Comparison of ENCODE assay signal across 9 cellular contexts in genomic region chr11:46351606-46352005, GRCh38. TPM values are rescaled to one million over a fixed set of nuclear protein-coding genes. Genes with fewer than 3 reads are reported as not detected.
DNase-seq lines count a peak whose midpoint lies in the region; ATAC-seq and TF ChIP-seq lines count a peak whose summit lies in the region.
"Had no signal": no experiment of that assay in that cellular context is flagged by ENCODE, and none has a peak within 500 bp of the region (broad histone marks: within the 10 kb centered on the region; RNA-seq: fewer than 3 reads in every experiment).

No MANE protein-coding gene starts in this region.

- POLR2A ChIA-PET in T-cell (lab: Charles Lee), result interaction anchor here (0.5 to 1.5 kb wide), 3 partner anchors 9 to 145 kb away, joined by 3 read pairs; no protein-coding TSS in a partner anchor

- peaks cover 51% of the 10 kb centered on the region for H3K36me3 ChIP-seq in DND-41 (ENCODE audit: insufficient read depth, low read length)
- peaks cover 0 to 6% of the 10 kb centered on the region in 2 donors for H3K36me3 ChIP-seq in duodenal mucosa (ENCODE audit: control insufficient read depth in 1 of 2, insufficient read depth in 2 of 2, low read length in 2 of 2)
- no peaks in the 10 kb centered on the region for H3K36me3 ChIP-seq in psoas muscle (ENCODE audit: insufficient read depth in 1 of 2, low read depth in 1 of 2)
- H3K36me3 ChIP-seq in sigmoid colon, result no peaks in the 10 kb centered on the region
- H3K36me3 ChIP-seq: MG63, transverse colon had no signal

- ATAC-seq in DND-41 (ENCODE audit: insufficient read depth, low read depth), result no peak
- no peak for ATAC-seq in T-cell (replicated peaks in 1 of 4)
- no peak for ATAC-seq in psoas muscle

- peak overlapping the region; percentile 23; the same call in 1 of the 2 replicates for H3K4me2 ChIP-seq in DND-41 (ENCODE audit: insufficient read depth, low read length)

- peaks cover 55% of the 10 kb centered on the region for H4K20me1 ChIP-seq in DND-41 (ENCODE audit: insufficient read depth, low read length)

- H3K9ac ChIP-seq in DND-41 (ENCODE audit: low read depth, low read length) (0 out of 2 replicates have a peak overlapping the region, but pooled peaks have one; percentile 9), duodenal mucosa (ENCODE audit: low read depth in 1 of 2, low read length in 2 of 2) (peak overlapping the region; percentile 35 to 59)

- TF ChIP-seq CTCF in DND-41 (IDR thresholded peaks at IDR 0.05; ENCODE audit: borderline replicate concordance, extremely low read depth, low read length, poor library complexity, severe bottlenecking) (no peak), psoas muscle (IDR thresholded peaks at IDR 0.05) (no peak), sigmoid colon (IDR thresholded peaks at IDR 0.05) (no peak)

- no peak overlapping the region for H3K4me3 ChIP-seq in DND-41 (ENCODE audit: low read depth in 1 of 2, low read length in 2 of 2)
- H3K4me3 ChIP-seq in duodenal mucosa (ENCODE audit: low read depth in 1 of 2, low read length in 2 of 2), result peak overlapping the region; percentile 32 to 51
- H3K4me3 ChIP-seq in psoas muscle, result peak overlapping the region; percentile 50
- no peak overlapping the region for H3K4me3 ChIP-seq in sigmoid colon
- H3K4me3 ChIP-seq: MG63, transverse colon had no signal

- no peaks in the 10 kb centered on the region for H3K9me3 ChIP-seq in DND-41 (ENCODE audit: insufficient read depth, low read length, severe bottlenecking)
- no peaks in the 10 kb centered on the region for H3K9me3 ChIP-seq in duodenal mucosa (ENCODE audit: control insufficient read depth in 1 of 2, low read length in 2 of 2)
- H3K9me3 ChIP-seq in psoas muscle, result no peaks in the 10 kb centered on the region
- no peaks in the 10 kb centered on the region for H3K9me3 ChIP-seq in sigmoid colon
- H3K9me3 ChIP-seq: MG63, transverse colon had no signal

- H3K27me3 Mint-ChIP-seq in T-cell, result no peaks in the 10 kb centered on the region

- TF ChIP-seq POLR2A in sigmoid colon (IDR thresholded peaks at IDR 0.05), result no peak

- peak overlapping the region; percentile 93 to 98 for H3K27ac Mint-ChIP-seq in T-cell

- H3K27ac ChIP-seq in DND-41 (ENCODE audit: low read length) (peak overlapping the region; percentile 51), duodenal mucosa (ENCODE audit: low read depth, low read length) (no peak overlapping the region), psoas muscle (peak overlapping the region; percentile 69), sigmoid colon (no peak overlapping the region)
- H3K27ac ChIP-seq: transverse colon had no signal

- intact Hi-C loops in psoas muscle (cut with DNase I) (loop anchor here (1.0 to 5.0 kb wide), 3 partner anchors 16 to 586 kb away; partner anchors contain the start of gene CSTPP1 (in 1 of the 2)), sigmoid colon (cut with DNase I) (no loop called here)

- peak overlapping the region; percentile 73 to 85 (median 74) for H3K4me3 Mint-ChIP-seq in T-cell

- 39 to 57% (median 40%) methylated on average over 5 of the region's 5 CpGs for WGBS in psoas muscle, 3 donors
- 81 to 88% methylated on average over 5 of the region's 5 CpGs for WGBS in sigmoid colon, 2 donors

- CTCF ChIA-PET in T-cell (lab: Charles Lee), result interaction anchor here (0.8 to 3.2 kb wide), 9 partner anchors 9 to 266 kb away, joined by 3 to 15 read pairs (median 3); partner anchors contain the start of genes ATG13 (in 1 of the 2) and HARBI1 (in 1 of the 2)

- H3K27me3 ChIP-seq in DND-41 (ENCODE audit: insufficient read depth, low read length, poor library complexity) (no peaks in the 10 kb centered on the region), duodenal mucosa (ENCODE audit: control insufficient read depth in 1 of 2, insufficient read depth in 2 of 2, low read length in 2 of 2) (no peaks in the 10 kb centered on the region), psoas muscle (ENCODE audit: insufficient read depth in 3 of 3, low read length in 2 of 3) (no peaks in the 10 kb centered on the region), sigmoid colon (no peaks in the 10 kb centered on the region)
- H3K27me3 ChIP-seq: MG63, transverse colon had no signal

- no peak for DNase-seq in DND-41
- no peak for DNase-seq in T-cell
- DNase-seq in psoas muscle, result no peak
- no peak for DNase-seq in sigmoid colon
- DNase-seq in NCI-H82 treated with DMSO at 0.1 percent for 48 hours (lab: John Stamatoyannopoulos, UW; ENCODE audit: unreplicated experiment), result no peak
- DNase-seq in OCI-M2 (lab: John Stamatoyannopoulos, UW; ENCODE audit: unreplicated experiment), result no peak
- DNase-seq: MG63 had no signal

- no peak overlapping the region for H2AFZ ChIP-seq in DND-41 (ENCODE audit: low read depth, low read length)

- H3K36me3 Mint-ChIP-seq in T-cell, result peaks cover 3% of the 10 kb centered on the region

- H3K4me1 ChIP-seq in DND-41 (ENCODE audit: insufficient read depth, low read length) (peaks cover 64% of the 10 kb centered on the region), duodenal mucosa (ENCODE audit: control insufficient read depth in 1 of 2, insufficient read depth in 2 of 2, low read length in 2 of 2) (peaks cover 57 to 60% of the 10 kb centered on the region in 2 donors), psoas muscle (peaks cover 33% of the 10 kb centered on the region), sigmoid colon (peaks cover 0 to 53% (median 33%) of the 10 kb centered on the region in 4 donors)

- TF ChIP-seq EP300 in sigmoid colon (IDR thresholded peaks at IDR 0.05), result no peak

- peaks cover 76 to 84% (median 83%) of the 10 kb centered on the region in 3 donors for H3K4me1 Mint-ChIP-seq in T-cell

- no peaks in the 10 kb centered on the region for H3K9me3 Mint-ChIP-seq in T-cell

- H3K79me2 ChIP-seq in DND-41 (ENCODE audit: insufficient read depth, low read length), result peaks cover 93% of the 10 kb centered on the region

RNA-seq across cellular contexts. Expression of gene DGKZ, which starts 4.3 kb away (rescaled TPM):
- total RNA-seq in T-cell, result 100 to 1,000 TPM; 235 to 318 (median 251) TPM
- 100 to 1,000 TPM in 1 of 4 donors, 10 to 100 TPM in 3; 90.2 to 138 (median 96.2) TPM for total RNA-seq in psoas muscle
- polyA plus RNA-seq in psoas muscle, result 10 to 100 TPM; 57.7 to 85.4 (median 62.0) TPM
- 10 to 100 TPM; 22.5 to 76.7 (median 34.2) TPM for total RNA-seq in sigmoid colon
- polyA plus RNA-seq in sigmoid colon, result 10 to 100 TPM; 16.6 to 71.9 (median 19.2) TPM

RNA-seq across cellular contexts. Expression of gene MDK, which starts 29.9 kb away (rescaled TPM):
- total RNA-seq in T-cell (1 to 10 TPM; 5.8 to 8.6 (median 8.3) TPM), psoas muscle (1 to 10 TPM; 1.4 to 6.3 (median 2.4) TPM), sigmoid colon (10 to 100 TPM; 10.7 to 49.9 (median 33.0) TPM)
- polyA plus RNA-seq in psoas muscle (1 to 10 TPM; 1.2 to 2.0 (median 1.8) TPM), sigmoid colon (100 to 1,000 TPM; 101 to 403 (median 169) TPM)

RNA-seq across cellular contexts. Expression of gene CHRM4, which starts 40.0 kb away (rescaled TPM):
- 1 to 10 TPM in 2 of 5 donors, under 1 TPM in 2, not detected in 1; 0.18 to 3.9 (median 1.5) TPM for total RNA-seq in T-cell
- not detected for total RNA-seq in psoas muscle
- polyA plus RNA-seq in psoas muscle, result not detected
- total RNA-seq in sigmoid colon, result 1 to 10 TPM in 2 of 4 donors, under 1 TPM in 2; 0.55 to 5.3 (median 2.3) TPM
- polyA plus RNA-seq in sigmoid colon, result 1 to 10 TPM in 2 of 3 donors, not detected in 1; 2.3 to 5.4 TPM

Comparison
In these comparisons a context has a peak if more than half of its experiments do, and no peak if none do; other contexts are left out.
1. H3K27ac ChIP-seq: peak in DND-41 (single experiment) and psoas muscle (single experiment); none in duodenal mucosa (single experiment) and sigmoid colon (0 of 4).
2. H3K4me3 ChIP-seq: peak in duodenal mucosa (2 of 2) and psoas muscle (single experiment); none in DND-41 (0 of 2) and sigmoid colon (0 of 4).